Comparison of ENCODE assay signal across 8 cellular contexts in the genomic region with DNA sequence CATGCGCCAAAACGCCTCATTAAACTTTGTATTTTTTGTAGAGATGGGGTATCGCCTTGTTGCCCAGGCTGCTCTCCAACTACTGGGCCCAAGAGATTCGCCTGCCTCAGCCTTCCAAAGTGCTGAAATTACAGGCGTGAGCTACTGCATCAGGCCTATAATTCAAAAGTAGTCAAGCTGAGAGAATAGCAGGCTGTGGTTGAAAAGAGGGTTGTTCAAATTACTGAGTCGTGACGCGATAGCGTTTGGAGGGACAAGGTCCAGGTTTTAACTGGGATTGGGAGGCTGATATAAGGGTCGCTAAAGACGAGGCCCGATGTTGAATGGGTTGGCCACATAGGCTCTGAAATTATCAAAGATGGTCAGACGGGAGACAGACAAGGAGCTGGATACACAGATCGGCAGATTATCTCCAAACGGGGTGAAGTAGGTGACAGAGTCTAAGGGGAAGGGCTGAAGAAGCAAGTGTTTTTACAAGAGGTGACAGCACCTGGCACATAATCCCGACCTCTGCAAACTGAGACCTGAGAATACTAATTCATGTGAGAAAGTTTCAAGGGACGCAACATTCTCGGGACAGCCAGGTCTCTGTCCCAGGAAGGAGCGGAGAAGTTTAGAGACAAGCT. TPM values are rescaled to one million over a fixed set of nuclear protein-coding genes. Genes with fewer than 3 reads are reported as not detected.
DNase-seq lines count a peak whose midpoint lies in the region; ATAC-seq and TF ChIP-seq lines count a peak whose summit lies in the region.

No MANE protein-coding gene starts in this region.

- H3K36me3 Mint-ChIP-seq in T-helper 1 cell treated with Interleukin-12 subunit alpha and Interleukin-12 subunit beta and Interleukin-4 antibody, amounts not matched to agents 30 μg/mL and 1 μg/mL, for 36 hours (ENCODE audit: low read depth): peaks cover 17% of the 10 kb centered on the region

- H3K4me3 Mint-ChIP-seq in T-helper 1 cell treated with Interleukin-12 subunit alpha and Interleukin-12 subunit beta and Interleukin-4 antibody, amounts not matched to agents 30 μg/mL and 1 μg/mL, for 36 hours: peak overlapping the region; percentile 97

- peaks cover 37% of the 10 kb centered on the region for H3K4me1 Mint-ChIP-seq in T-helper 1 cell treated with Interleukin-12 subunit alpha and Interleukin-12 subunit beta and Interleukin-4 antibody, amounts not matched to agents 30 μg/mL and 1 μg/mL, for 36 hours (ENCODE audit: low read depth)

- H3K4me3 ChIP-seq in HFF-Myc (replicated peaks; ENCODE audit: low read depth, low read length) (peak overlapping the region; percentile 66), fibroblast of the aortic adventitia (ENCODE audit: low read depth, low read length) (peak overlapping the region; percentile 74)

- H3K27ac Mint-ChIP-seq in T-helper 1 cell treated with Interleukin-12 subunit alpha and Interleukin-12 subunit beta and Interleukin-4 antibody, amounts not matched to agents 30 μg/mL and 1 μg/mL, for 36 hours: peak overlapping the region; percentile 98

- no peaks in the 10 kb centered on the region for H3K9me3 Mint-ChIP-seq in T-helper 1 cell treated with Interleukin-12 subunit alpha and Interleukin-12 subunit beta and Interleukin-4 antibody, amounts not matched to agents 30 μg/mL and 1 μg/mL, for 36 hours

- H3K27me3 Mint-ChIP-seq in T-helper 1 cell treated with Interleukin-12 subunit alpha and Interleukin-12 subunit beta and Interleukin-4 antibody, amounts not matched to agents 30 μg/mL and 1 μg/mL, for 36 hours (ENCODE audit: low read depth): no peaks in the 10 kb centered on the region

- ATAC-seq in HG03442 (IDR thresholded peaks at IDR 0.05; ENCODE audit: unreplicated experiment): no peak

- TF ChIP-seq CTCF in HFF-Myc (IDR thresholded peaks at IDR 0.05; ENCODE audit: low read depth, low read length, missing control alignments): no peak
- no peak for TF ChIP-seq CTCF in fibroblast of the aortic adventitia (IDR thresholded peaks at IDR 0.05; ENCODE audit: insufficient read depth, low read length)

- DNase-seq in Daoy (ENCODE audit: low read depth): peak; percentile 45
- DNase-seq in HFF-Myc (ENCODE audit: extremely low read depth, low read depth): no peak
- DNase-seq in fibroblast of the aortic adventitia (ENCODE audit: low read depth): no peak
- peak; percentile 44 for DNase-seq in renal cortical epithelial cell (ENCODE audit: low read depth)
- DNase-seq in NCI-H2196 treated with DMSO at 0.1 percent for 48 hours (lab: John Stamatoyannopoulos, UW; ENCODE audit: unreplicated experiment): no peak
- DNase-seq in hippocampal formation (lab: John Stamatoyannopoulos, UW): no peak

RNA-seq across cellular contexts. Expression of gene ARID3B, which starts 0.8 kb away (rescaled TPM):
- total RNA-seq in Daoy (2014; rRNA removed; shearing (Covaris generic)): 9.3 and 10.6 TPM in 2 replicates
- total RNA-seq in fibroblast of the aortic adventitia (ENCODE audit: low replicate concordance) (0.33 and 2.5 TPM in 2 replicates), renal cortical epithelial cell (1.7 and 3.1 TPM in 2 replicates)

Comparison
In these comparisons a context has a peak if more than half of its experiments do, and no peak if none do; other contexts are left out.
1. DNase-seq: peak in Daoy (single experiment) and renal cortical epithelial cell (single experiment); none in HFF-Myc (single experiment), fibroblast of the aortic adventitia (single experiment), NCI-H2196 treated with DMSO at 0.1 percent for 48 hours (single experiment) and hippocampal formation (0 of 2).